In the genomic region with DNA sequence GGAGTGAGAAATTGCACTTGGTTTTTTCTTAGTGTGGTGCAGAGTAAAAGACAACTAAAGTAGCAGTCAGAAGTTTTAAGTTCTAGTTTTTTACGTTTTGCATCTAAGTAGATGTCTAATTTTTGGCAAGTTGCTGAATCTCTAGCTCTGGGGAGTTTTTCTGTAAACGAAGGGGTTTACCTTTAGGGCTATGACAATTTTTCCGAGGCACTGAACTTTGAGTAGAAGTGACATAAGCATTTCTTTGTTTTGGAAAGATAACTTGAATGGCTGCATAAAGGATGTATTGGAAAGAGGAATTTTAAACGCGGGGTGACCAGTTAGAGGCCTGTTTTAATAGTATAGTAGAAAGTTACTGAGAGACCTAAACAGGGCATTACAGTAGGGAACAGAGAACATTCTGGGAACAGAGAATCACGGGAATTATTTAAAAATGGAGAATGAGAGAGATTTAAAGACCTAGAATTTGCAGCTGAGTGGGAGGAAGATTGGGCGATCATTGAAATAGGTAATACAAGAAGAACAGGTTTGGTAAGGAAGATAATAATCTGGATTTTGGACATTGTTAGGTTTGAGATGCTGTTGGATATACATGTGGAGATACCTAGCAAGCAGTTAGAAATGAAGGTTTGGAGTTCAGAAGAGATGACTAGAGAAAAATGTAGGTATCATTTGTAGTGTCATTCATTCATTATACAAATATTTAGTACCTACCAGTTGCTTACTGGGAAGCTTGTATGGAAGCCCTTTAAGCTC, we compare ENCODE assay signal across 1 cellular context.
TF ChIP-seq lines count a peak whose summit lies in the region.

No MANE protein-coding gene starts in this region.

TF ChIP-seq in GM23338, 12 proteins besides CTCF, POLR2A, EP300 and RAD21:
- TF ChIP-seq, protein P1, sequence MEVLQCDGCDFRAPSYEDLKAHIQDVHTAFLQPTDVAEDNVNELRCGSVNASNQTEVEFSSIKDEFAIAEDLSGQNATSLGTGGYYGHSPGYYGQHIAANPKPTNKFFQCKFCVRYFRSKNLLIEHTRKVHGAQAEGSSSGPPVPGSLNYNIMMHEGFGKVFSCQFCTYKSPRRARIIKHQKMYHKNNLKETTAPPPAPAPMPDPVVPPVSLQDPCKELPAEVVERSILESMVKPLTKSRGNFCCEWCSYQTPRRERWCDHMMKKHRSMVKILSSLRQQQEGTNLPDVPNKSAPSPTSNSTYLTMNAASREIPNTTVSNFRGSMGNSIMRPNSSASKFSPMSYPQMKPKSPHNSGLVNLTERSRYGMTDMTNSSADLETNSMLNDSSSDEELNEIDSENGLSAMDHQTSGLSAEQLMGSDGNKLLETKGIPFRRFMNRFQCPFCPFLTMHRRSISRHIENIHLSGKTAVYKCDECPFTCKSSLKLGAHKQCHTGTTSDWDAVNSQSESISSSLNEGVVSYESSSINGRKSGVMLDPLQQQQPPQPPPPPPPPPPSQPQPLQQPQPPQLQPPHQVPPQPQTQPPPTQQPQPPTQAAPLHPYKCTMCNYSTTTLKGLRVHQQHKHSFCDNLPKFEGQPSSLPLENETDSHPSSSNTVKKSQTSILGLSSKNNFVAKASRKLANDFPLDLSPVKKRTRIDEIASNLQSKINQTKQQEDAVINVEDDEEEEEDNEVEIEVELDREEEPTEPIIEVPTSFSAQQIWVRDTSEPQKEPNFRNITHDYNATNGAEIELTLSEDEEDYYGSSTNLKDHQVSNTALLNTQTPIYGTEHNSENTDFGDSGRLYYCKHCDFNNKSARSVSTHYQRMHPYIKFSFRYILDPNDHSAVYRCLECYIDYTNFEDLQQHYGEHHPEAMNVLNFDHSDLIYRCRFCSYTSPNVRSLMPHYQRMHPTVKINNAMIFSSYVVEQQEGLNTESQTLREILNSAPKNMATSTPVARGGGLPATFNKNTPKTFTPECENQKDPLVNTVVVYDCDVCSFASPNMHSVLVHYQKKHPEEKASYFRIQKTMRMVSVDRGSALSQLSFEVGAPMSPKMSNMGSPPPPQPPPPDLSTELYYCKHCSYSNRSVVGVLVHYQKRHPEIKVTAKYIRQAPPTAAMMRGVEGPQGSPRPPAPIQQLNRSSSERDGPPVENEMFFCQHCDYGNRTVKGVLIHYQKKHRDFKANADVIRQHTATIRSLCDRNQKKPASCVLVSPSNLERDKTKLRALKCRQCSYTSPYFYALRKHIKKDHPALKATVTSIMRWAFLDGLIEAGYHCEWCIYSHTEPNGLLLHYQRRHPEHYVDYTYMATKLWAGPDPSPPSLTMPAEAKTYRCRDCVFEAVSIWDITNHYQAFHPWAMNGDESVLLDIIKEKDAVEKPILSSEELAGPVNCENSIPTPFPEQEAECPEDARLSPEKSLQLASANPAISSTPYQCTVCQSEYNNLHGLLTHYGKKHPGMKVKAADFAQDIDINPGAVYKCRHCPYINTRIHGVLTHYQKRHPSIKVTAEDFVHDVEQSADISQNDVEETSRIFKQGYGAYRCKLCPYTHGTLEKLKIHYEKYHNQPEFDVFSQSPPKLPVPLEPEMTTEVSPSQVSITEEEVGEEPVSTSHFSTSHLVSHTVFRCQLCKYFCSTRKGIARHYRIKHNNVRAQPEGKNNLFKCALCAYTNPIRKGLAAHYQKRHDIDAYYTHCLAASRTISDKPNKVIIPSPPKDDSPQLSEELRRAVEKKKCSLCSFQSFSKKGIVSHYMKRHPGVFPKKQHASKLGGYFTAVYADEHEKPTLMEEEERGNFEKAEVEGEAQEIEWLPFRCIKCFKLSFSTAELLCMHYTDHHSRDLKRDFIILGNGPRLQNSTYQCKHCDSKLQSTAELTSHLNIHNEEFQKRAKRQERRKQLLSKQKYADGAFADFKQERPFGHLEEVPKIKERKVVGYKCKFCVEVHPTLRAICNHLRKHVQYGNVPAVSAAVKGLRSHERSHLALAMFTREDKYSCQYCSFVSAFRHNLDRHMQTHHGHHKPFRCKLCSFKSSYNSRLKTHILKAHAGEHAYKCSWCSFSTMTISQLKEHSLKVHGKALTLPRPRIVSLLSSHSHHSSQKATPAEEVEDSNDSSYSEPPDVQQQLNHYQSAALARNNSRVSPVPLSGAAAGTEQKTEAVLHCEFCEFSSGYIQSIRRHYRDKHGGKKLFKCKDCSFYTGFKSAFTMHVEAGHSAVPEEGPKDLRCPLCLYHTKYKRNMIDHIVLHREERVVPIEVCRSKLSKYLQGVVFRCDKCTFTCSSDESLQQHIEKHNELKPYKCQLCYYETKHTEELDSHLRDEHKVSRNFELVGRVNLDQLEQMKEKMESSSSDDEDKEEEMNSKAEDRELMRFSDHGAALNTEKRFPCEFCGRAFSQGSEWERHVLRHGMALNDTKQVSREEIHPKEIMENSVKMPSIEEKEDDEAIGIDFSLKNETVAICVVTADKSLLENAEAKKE (CRISPR knock-in tag; IDR thresholded peaks at IDR 0.05), result no peak
- TF ChIP-seq NANOG (IDR thresholded peaks at IDR 0.05; ENCODE audit: borderline replicate concordance), result no peak
- TF ChIP-seq, protein P2, sequence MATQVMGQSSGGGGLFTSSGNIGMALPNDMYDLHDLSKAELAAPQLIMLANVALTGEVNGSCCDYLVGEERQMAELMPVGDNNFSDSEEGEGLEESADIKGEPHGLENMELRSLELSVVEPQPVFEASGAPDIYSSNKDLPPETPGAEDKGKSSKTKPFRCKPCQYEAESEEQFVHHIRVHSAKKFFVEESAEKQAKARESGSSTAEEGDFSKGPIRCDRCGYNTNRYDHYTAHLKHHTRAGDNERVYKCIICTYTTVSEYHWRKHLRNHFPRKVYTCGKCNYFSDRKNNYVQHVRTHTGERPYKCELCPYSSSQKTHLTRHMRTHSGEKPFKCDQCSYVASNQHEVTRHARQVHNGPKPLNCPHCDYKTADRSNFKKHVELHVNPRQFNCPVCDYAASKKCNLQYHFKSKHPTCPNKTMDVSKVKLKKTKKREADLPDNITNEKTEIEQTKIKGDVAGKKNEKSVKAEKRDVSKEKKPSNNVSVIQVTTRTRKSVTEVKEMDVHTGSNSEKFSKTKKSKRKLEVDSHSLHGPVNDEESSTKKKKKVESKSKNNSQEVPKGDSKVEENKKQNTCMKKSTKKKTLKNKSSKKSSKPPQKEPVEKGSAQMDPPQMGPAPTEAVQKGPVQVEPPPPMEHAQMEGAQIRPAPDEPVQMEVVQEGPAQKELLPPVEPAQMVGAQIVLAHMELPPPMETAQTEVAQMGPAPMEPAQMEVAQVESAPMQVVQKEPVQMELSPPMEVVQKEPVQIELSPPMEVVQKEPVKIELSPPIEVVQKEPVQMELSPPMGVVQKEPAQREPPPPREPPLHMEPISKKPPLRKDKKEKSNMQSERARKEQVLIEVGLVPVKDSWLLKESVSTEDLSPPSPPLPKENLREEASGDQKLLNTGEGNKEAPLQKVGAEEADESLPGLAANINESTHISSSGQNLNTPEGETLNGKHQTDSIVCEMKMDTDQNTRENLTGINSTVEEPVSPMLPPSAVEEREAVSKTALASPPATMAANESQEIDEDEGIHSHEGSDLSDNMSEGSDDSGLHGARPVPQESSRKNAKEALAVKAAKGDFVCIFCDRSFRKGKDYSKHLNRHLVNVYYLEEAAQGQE (IDR thresholded peaks at IDR 0.05; ENCODE audit: unreplicated experiment), result no peak
- no peak for TF ChIP-seq JUNB (IDR thresholded peaks at IDR 0.05; ENCODE audit: unreplicated experiment)
- TF ChIP-seq EZH2 (IDR thresholded peaks at IDR 0.05; ENCODE audit: low read depth, unreplicated experiment), result no peak
- no peak for TF ChIP-seq CREB1 (CRISPR knock-in tag; IDR thresholded peaks at IDR 0.05; ENCODE audit: low read depth)
- TF ChIP-seq ZNF114 (CRISPR knock-in tag; IDR thresholded peaks at IDR 0.05), result no peak
- no peak for TF ChIP-seq POLR2AphosphoS5 (IDR thresholded peaks at IDR 0.05; ENCODE audit: low read depth)
- TF ChIP-seq STAT1 (IDR thresholded peaks at IDR 0.05; ENCODE audit: unreplicated experiment), result no peak
- TF ChIP-seq EZH2phosphoT487 (IDR thresholded peaks at IDR 0.05; ENCODE audit: unreplicated experiment), result no peak
TF ChIP-seq in GM23338: peak in this region for 0.
